Comparison of ENCODE assay signal across 27 cellular contexts in the genomic region with DNA sequence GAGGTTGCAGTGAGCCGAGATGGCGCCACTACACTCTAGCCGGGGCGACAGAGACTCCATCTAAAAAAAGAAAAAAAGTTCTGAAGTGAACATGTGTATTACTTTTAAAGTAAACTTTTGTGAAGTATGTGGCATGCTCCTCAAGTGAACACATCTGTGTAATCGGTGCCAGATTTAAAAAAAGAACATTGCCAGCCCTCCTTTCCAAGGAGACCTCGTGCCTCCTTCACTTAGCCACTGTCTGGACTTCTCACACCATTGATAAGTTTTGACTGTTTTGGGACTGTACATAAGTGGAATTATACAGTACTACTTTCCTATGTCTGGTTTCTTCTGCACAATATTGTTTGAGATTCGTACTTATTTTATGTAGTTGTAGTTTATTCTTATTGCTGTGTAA.
"Had no signal": no experiment of that assay in that cellular context is flagged by ENCODE, and none has a peak within 500 bp of the region (broad histone marks: within the 10 kb centered on the region; RNA-seq: fewer than 3 reads in every experiment).

No MANE protein-coding gene starts in this region.

- H3K27me3 Mint-ChIP-seq: dendritic cell treated with granulocyte-macrophage colony-stimulating factor and Interleukin-4, amounts not matched to agents 40 ng/mL and 50 ng/mL, for 4 days; effector memory CD8-positive, alpha-beta T cell; naive B cell had no signal

- ATAC-seq: effector memory CD8-positive, alpha-beta T cell; esophagus mucosa; heart right ventricle; left colon; left lobe of liver; left ventricle myocardium superior; lower lobe of right lung; mucosa of descending colon had no signal

- H3K27ac Mint-ChIP-seq: dendritic cell treated with granulocyte-macrophage colony-stimulating factor and Interleukin-4, amounts not matched to agents 40 ng/mL and 50 ng/mL, for 4 days; effector memory CD8-positive, alpha-beta T cell; endodermal cell; mesothelial cell of epicardium had no signal

- H3K4me3 Mint-ChIP-seq: dendritic cell treated with granulocyte-macrophage colony-stimulating factor and Interleukin-4, amounts not matched to agents 40 ng/mL and 50 ng/mL, for 4 days; effector memory CD8-positive, alpha-beta T cell; endodermal cell; mesothelial cell of epicardium had no signal

- H3K4me1 ChIP-seq: colonic mucosa had no signal

- H3K4me1 Mint-ChIP-seq: mesothelial cell of epicardium had no signal

- DNase-seq: colonic mucosa; cortex of kidney; effector CD8-positive, alpha-beta T cell; effector memory CD8-positive, alpha-beta T cell; endodermal cell; erythroblast; esophagus squamous epithelium; foreskin melanocyte; gastrocnemius medialis; glutamatergic neuron; head of caudate nucleus; heart right ventricle; hippocampal formation; left colon; left ventricle myocardium superior; lower lobe of right lung; mesenchymal stem cell; mucosa of descending colon; naive B cell had no signal

- FAIRE-seq: endometrium, islet of Langerhans, keratinocyte had no signal

- H3K36me3 ChIP-seq: colonic mucosa, esophagus squamous epithelium, gastrocnemius medialis, heart right ventricle, lower lobe of right lung had no signal

- H3K27ac ChIP-seq: colonic mucosa, epithelial cell of prostate, esophagus squamous epithelium, gastrocnemius medialis, heart right ventricle, lower lobe of right lung had no signal

- H3K9me3 ChIP-seq: colonic mucosa, esophagus squamous epithelium, gastrocnemius medialis, heart right ventricle, lower lobe of right lung, mucosa of descending colon had no signal

- H3K4me3 ChIP-seq: colonic mucosa, esophagus squamous epithelium, gastrocnemius medialis, heart right ventricle, lower lobe of right lung, mucosa of descending colon had no signal

- H3K27me3 ChIP-seq: colonic mucosa, esophagus squamous epithelium, gastrocnemius medialis, heart right ventricle had no signal

- H3K9me3 Mint-ChIP-seq: dendritic cell treated with granulocyte-macrophage colony-stimulating factor and Interleukin-4, amounts not matched to agents 40 ng/mL and 50 ng/mL, for 4 days had no signal
